ENCODE assay signal across 9 cellular contexts in genomic region chr3:5197022-5197421, GRCh38. TPM values are rescaled to one million over a fixed set of nuclear protein-coding genes. Genes with fewer than 3 reads are reported as not detected.
A peak's percentile ranks its signal among the peaks of the same experiment; 100 is the strongest.
DNase-seq lines count a peak whose midpoint lies in the region; ATAC-seq and TF ChIP-seq lines count a peak whose summit lies in the region.
"Had no signal": no experiment of that assay in that cellular context is flagged by ENCODE, and none has a peak within 500 bp of the region (broad histone marks: within the 10 kb centered on the region; RNA-seq: fewer than 3 reads in every experiment).

No MANE protein-coding gene starts in this region.

- H3K27me3 Mint-ChIP-seq in activated T-cell treated with anti-CD3 and anti-CD28 coated beads, Interleukin-2, amount 50 U/mL, for 4 hours (ENCODE audit: low read depth) = no peaks in the 10 kb centered on the region
- H3K27me3 Mint-ChIP-seq in activated T-helper 2 cell treated with anti-CD3 and anti-CD28 coated beads, Interferon-gamma antibody, Interleukin-2, Interleukin-4, amounts not matched to agents 10 μg/mL and 5 μg/mL and 100 μg/mL, durations not matched to agents 14 hours and 24 hours and 36 hours (ENCODE audit: low read depth) = no peaks in the 10 kb centered on the region

- peaks cover 8% of the 10 kb centered on the region for H3K4me1 ChIP-seq in iPS-18a (ENCODE audit: control insufficient read depth, low read depth, low read length)
- peaks cover 54 to 64% (median 59%) of the 10 kb centered on the region in 4 donors for H3K4me1 ChIP-seq in upper lobe of left lung

- H3K36me3 ChIP-seq in iPS-18a (ENCODE audit: control insufficient read depth, low read depth, low read length) (peaks cover 10% of the 10 kb centered on the region), upper lobe of left lung (peaks cover 9 to 35% (median 19%) of the 10 kb centered on the region in 4 donors)

- no peaks in the 10 kb centered on the region for H3K9me3 ChIP-seq in iPS-18a (ENCODE audit: control insufficient read depth, low read depth, low read length)
- no peaks in the 10 kb centered on the region for H3K9me3 ChIP-seq in upper lobe of left lung

- H3K9me3 Mint-ChIP-seq in activated T-cell treated with anti-CD3 and anti-CD28 coated beads, Interleukin-2, amount 50 U/mL, for 4 hours = peaks cover 13% of the 10 kb centered on the region
- H3K9me3 Mint-ChIP-seq in activated T-helper 2 cell treated with anti-CD3 and anti-CD28 coated beads, Interferon-gamma antibody, Interleukin-2, Interleukin-4, amounts not matched to agents 10 μg/mL and 5 μg/mL and 100 μg/mL, durations not matched to agents 14 hours and 24 hours and 36 hours = no peaks in the 10 kb centered on the region

- H3K27ac ChIP-seq in iPS-18a (ENCODE audit: low read length) (peak overlapping the region; percentile 57), upper lobe of left lung (peak overlapping the region; percentile 8 to 77 (median 64))

- no peak overlapping the region for H3K9ac ChIP-seq in iPS-18a (ENCODE audit: low read length)

- TF ChIP-seq CTCF in upper lobe of left lung (IDR thresholded peaks at IDR 0.05) = no peak

- H3K4me3 ChIP-seq in iPS-18a (ENCODE audit: low read length) (no peak overlapping the region), upper lobe of left lung (no peak overlapping the region)

- peaks cover 87% of the 10 kb centered on the region for H3K4me1 Mint-ChIP-seq in activated T-cell treated with anti-CD3 and anti-CD28 coated beads, Interleukin-2, amount 50 U/mL, for 4 hours (ENCODE audit: low read depth)
- peaks cover 82% of the 10 kb centered on the region for H3K4me1 Mint-ChIP-seq in activated T-helper 2 cell treated with anti-CD3 and anti-CD28 coated beads, Interferon-gamma antibody, Interleukin-2, Interleukin-4, amounts not matched to agents 10 μg/mL and 5 μg/mL and 100 μg/mL, durations not matched to agents 14 hours and 24 hours and 36 hours (ENCODE audit: low read depth)

- no peak for TF ChIP-seq EP300 in upper lobe of left lung (IDR thresholded peaks at IDR 0.05)

- intact Hi-C loops in activated T-helper 2 cell treated with anti-CD3 and anti-CD28 coated beads, Interferon-gamma antibody, Interleukin-2, Interleukin-4, amounts not matched to agents 10 μg/mL and 5 μg/mL and 100 μg/mL, durations not matched to agents 14 hours and 24 hours and 36 hours (cut with micrococcal nuclease) = loop anchor here (1.0 to 10.0 kb wide), 7 partner anchors 9 to 892 kb away; partner anchors contain the start of gene SETMAR

- no peak for DNase-seq in activated T-cell treated with anti-CD3 and anti-CD28 coated beads, Interleukin-2, amount 50 U/mL, for 4 hours
- no peak for DNase-seq in activated T-cell treated with anti-CD3 and anti-CD28 coated beads, Interleukin-2, amount 50 U/mL, for 1 hour
- no peak for DNase-seq in activated T-helper 2 cell treated with anti-CD3 and anti-CD28 coated beads, Interferon-gamma antibody, Interleukin-2, Interleukin-4, amounts not matched to agents 10 μg/mL and 5 μg/mL and 100 μg/mL, durations not matched to agents 14 hours and 24 hours and 36 hours (ENCODE audit: low spot score)
- DNase-seq in upper lobe of left lung = no peak
- no peak for DNase-seq in activated effector memory CD4-positive, alpha-beta T cell treated with anti-CD3 and anti-CD28 coated beads, Interleukin-2, amount 50 U/mL, for 16 hours
- no peak for DNase-seq in epidermal melanocyte (ENCODE audit: insufficient read length, low spot score)
- DNase-seq: NCI-H510A had no signal

- no peaks in the 10 kb centered on the region for H3K27me3 ChIP-seq in iPS-18a (ENCODE audit: control insufficient read depth, insufficient read depth, low read length)
- H3K27me3 ChIP-seq in upper lobe of left lung = no peaks in the 10 kb centered on the region

- H3K4me3 Mint-ChIP-seq in activated T-cell treated with anti-CD3 and anti-CD28 coated beads, Interleukin-2, amount 50 U/mL, for 4 hours = peak overlapping the region; percentile 61
- peak overlapping the region; percentile 68 for H3K4me3 Mint-ChIP-seq in activated T-helper 2 cell treated with anti-CD3 and anti-CD28 coated beads, Interferon-gamma antibody, Interleukin-2, Interleukin-4, amounts not matched to agents 10 μg/mL and 5 μg/mL and 100 μg/mL, durations not matched to agents 14 hours and 24 hours and 36 hours (ENCODE audit: low read depth)

- ATAC-seq in activated T-cell treated with anti-CD3 and anti-CD28 coated beads, Interleukin-2, amount 50 U/mL, for 4 hours = no peak
- ATAC-seq in upper lobe of left lung (ENCODE audit: low FRiP score in 2 of 2) (no peak), HG03159 (IDR thresholded peaks at IDR 0.05; ENCODE audit: unreplicated experiment) (no peak)

- peaks cover 59% of the 10 kb centered on the region for H3K36me3 Mint-ChIP-seq in activated T-cell treated with anti-CD3 and anti-CD28 coated beads, Interleukin-2, amount 50 U/mL, for 4 hours (ENCODE audit: insufficient read depth)
- peaks cover 91% of the 10 kb centered on the region for H3K36me3 Mint-ChIP-seq in activated T-helper 2 cell treated with anti-CD3 and anti-CD28 coated beads, Interferon-gamma antibody, Interleukin-2, Interleukin-4, amounts not matched to agents 10 μg/mL and 5 μg/mL and 100 μg/mL, durations not matched to agents 14 hours and 24 hours and 36 hours (ENCODE audit: low read depth)

- 85 to 88% methylated on average over 4 of the region's 4 CpGs for WGBS in upper lobe of left lung, 2 donors

- peak overlapping the region; percentile 94 for H3K27ac Mint-ChIP-seq in activated T-helper 2 cell treated with anti-CD3 and anti-CD28 coated beads, Interferon-gamma antibody, Interleukin-2, Interleukin-4, amounts not matched to agents 10 μg/mL and 5 μg/mL and 100 μg/mL, durations not matched to agents 14 hours and 24 hours and 36 hours

- TF ChIP-seq POLR2A in upper lobe of left lung (IDR thresholded peaks at IDR 0.05) = no peak

RNA-seq across cellular contexts. Expression of gene EDEM1, which starts 9.5 kb away (rescaled TPM):
- total RNA-seq in activated T-cell treated with anti-CD3 and anti-CD28 coated beads, Interleukin-2, amount 50 U/mL, for 4 hours = 100 to 1,000 TPM in 1 of 3 donors, 10 to 100 TPM in 2; 94.0 to 138 (median 97.2) TPM
- total RNA-seq in activated T-helper 2 cell treated with anti-CD3 and anti-CD28 coated beads, Interferon-gamma antibody, Interleukin-2, Interleukin-4, amounts not matched to agents 10 μg/mL and 5 μg/mL and 100 μg/mL, durations not matched to agents 14 hours and 24 hours and 36 hours = 183 and 187 TPM in 2 replicates
- total RNA-seq in upper lobe of left lung = 100 to 1,000 TPM in 4 of 6 donors, 10 to 100 TPM in 2; 84.5 to 307 (median 146) TPM
